1 cellular context compared by ENCODE assay signal in the genomic region with DNA sequence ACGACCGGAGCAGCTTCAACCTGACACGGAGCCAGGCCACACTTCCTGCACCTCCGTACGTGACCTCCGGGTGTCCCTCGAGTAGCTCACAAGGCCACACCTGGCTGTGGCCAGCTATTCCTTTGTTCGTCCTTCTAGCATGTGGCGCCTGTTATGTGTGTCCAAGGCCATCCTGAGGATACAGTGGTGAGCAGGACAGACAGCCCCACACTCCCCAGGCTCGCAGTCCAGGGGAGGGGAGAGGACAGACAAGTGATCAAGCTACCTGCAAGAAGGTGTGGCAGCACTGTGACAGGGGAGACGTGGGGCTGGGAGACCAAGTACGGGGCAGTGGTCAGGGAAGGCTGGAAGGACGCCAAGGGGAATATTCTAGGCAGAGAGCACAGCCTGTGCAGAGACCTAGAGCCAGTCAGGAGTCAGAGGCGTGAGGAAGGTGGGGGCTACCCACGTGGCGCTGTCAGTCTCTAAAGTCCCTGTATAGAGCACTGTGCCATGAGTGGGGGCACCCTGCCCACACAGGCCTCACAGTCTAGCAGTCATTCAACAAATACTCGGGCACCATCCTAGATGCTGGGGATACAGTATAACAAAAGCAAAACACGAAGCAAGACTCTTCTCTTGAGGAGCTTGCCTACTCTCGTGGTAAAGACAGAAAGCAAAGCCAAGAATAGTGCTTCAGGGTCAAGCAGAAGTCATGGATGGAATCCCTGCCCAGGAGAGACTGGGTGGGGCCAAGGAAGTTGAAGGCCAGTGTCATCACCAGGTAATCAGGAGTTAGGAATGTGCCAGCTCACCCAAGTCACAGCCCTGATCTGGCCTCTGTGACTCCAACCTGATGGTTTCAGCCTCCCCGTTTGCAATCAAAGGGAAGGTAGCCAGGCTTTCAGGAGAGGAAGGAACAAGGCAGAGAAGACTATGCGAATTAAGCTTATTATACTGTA.
TF ChIP-seq lines count a peak whose summit lies in the region.

No MANE protein-coding gene starts in this region.

TF ChIP-seq in K562, 482 proteins besides CTCF, POLR2A, EP300 and RAD21 (continued from another document):
- TF ChIP-seq POLR2AphosphoS5 (IDR thresholded peaks at IDR 0.05; ENCODE audit: control insufficient read depth, insufficient read depth, low read depth, low read length) (no peak), MCM7 (IDR thresholded peaks at IDR 0.05) (no peak), SNIP1 (IDR thresholded peaks at IDR 0.05; ENCODE audit: low read depth) (no peak), NFRKB (IDR thresholded peaks at IDR 0.05; ENCODE audit: low read depth) (no peak), ZNF766 (CRISPR knock-in tag; conservative IDR thresholded peaks at IDR 0.05) (no peak; the same call in 1 of the 2 replicates), TEAD1 (CRISPR knock-in tag; IDR thresholded peaks at IDR 0.05) (0 out of 4 replicates have a peak, but pooled peaks of 1 of the 2 experiments have one; percentile 28), MTF1 (CRISPR knock-in tag; IDR thresholded peaks at IDR 0.05; ENCODE audit: borderline replicate concordance) (no peak), NCOA2 (IDR thresholded peaks at IDR 0.05; ENCODE audit: partially characterized antibody in 2 of 2) (no peak), MCM2 (IDR thresholded peaks at IDR 0.05; ENCODE audit: low read depth) (no peak), TBP (optimal IDR thresholded peaks at IDR 0.05; ENCODE audit: low read depth, low read length) (no peak), HDAC2 (IDR thresholded peaks at IDR 0.05) (no peak), RBM25 (IDR thresholded peaks at IDR 0.05; ENCODE audit: low read depth, low read length, severe bottlenecking) (no peak), ZNF134 (CRISPR knock-in tag; conservative IDR thresholded peaks at IDR 0.05) (no peak), NFIC (IDR thresholded peaks at IDR 0.05) (peak; percentile 75), ZNF707 (CRISPR knock-in tag; conservative IDR thresholded peaks at IDR 0.05) (no peak), POLR3A (IDR thresholded peaks at IDR 0.05; ENCODE audit: borderline replicate concordance, extremely low read depth, insufficient read depth, insufficient read length) (no peak), CREBBP (IDR thresholded peaks at IDR 0.05; ENCODE audit: low read depth, low read length) (no peak), ZNF695 (CRISPR knock-in tag; IDR thresholded peaks at IDR 0.05) (no peak), HNRNPH1 (optimal IDR thresholded peaks at IDR 0.05; ENCODE audit: low read depth, low read length) (no peak), CBFA2T3 (IDR thresholded peaks at IDR 0.05) (no peak), TARDBP (IDR thresholded peaks at IDR 0.05) (no peak), IFI16 (CRISPR knock-in tag; IDR thresholded peaks at IDR 0.05) (no peak), MTA1 (IDR thresholded peaks at IDR 0.05; ENCODE audit: borderline replicate concordance) (no peak), YY1 (IDR thresholded peaks at IDR 0.05; ENCODE audit: borderline replicate concordance in 1 of 3, control insufficient read depth in 1 of 3, extremely low read depth in 1 of 3, insufficient read depth in 3 of 3, insufficient read length in 1 of 3, insufficient replicate concordance in 2 of 3, low read depth in 1 of 3, low read length in 2 of 3) (no peak)
- TF ChIP-seq, protein P1, sequence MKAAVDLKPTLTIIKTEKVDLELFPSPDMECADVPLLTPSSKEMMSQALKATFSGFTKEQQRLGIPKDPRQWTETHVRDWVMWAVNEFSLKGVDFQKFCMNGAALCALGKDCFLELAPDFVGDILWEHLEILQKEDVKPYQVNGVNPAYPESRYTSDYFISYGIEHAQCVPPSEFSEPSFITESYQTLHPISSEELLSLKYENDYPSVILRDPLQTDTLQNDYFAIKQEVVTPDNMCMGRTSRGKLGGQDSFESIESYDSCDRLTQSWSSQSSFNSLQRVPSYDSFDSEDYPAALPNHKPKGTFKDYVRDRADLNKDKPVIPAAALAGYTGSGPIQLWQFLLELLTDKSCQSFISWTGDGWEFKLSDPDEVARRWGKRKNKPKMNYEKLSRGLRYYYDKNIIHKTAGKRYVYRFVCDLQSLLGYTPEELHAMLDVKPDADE (conservative IDR thresholded peaks at IDR 0.05; ENCODE audit: control insufficient read depth, low read depth, low read length) = no peak
- TF ChIP-seq, protein P2, sequence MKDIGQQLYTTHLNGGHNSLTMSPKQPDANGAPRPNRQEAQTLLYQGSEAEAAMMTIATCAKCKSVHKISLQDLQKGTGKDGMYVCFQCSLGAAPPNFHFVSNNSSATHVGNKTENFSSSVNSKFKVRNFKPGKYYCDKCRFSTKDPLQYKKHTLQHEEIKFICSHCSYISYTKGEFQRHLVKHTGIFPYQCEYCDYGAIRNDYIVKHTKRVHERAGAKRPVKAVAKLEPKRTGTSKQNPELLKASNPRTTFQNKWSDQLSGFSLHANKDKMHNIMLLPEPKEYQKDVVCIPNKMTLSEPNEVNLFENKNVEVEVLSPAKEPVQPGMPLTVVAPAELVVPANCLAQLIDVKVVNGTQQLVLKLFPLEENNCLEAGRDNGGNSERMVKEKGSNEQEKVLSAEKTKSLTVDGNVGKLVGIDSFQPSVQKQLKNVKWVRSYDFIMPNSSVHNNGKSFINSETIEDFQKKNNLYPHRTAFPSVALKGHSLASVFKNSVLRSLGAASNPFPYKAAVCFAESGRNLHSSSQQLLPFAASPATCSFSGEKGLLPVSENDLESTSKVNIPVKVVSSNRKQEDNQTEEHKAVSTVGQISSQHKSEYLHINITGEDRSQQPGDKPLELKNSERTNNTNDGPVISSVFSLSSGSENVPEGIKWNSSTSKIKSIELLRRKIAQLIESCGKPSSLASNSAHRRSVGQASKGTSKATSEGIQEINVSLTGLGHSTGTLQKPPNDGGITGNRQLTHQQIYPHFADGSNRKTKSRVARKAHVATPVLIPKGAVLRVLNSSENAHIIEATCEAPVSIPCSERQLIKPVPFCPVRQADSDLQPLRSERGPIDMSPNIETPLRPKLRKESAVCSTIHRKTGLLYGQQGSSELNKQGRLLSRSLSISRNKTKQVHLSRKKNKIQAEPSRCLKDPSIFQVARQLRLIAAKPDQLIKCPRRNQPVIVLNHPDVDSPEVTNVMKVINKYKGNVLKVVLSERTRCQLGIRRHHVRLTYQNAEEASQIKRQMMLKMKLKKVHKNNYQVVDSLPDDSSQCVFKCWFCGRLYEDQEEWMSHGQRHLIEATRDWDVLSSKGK (CRISPR knock-in tag; IDR thresholded peaks at IDR 0.05) = no peak
- TF ChIP-seq, protein P3, sequence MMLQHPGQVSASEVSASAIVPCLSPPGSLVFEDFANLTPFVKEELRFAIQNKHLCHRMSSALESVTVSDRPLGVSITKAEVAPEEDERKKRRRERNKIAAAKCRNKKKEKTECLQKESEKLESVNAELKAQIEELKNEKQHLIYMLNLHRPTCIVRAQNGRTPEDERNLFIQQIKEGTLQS (IDR thresholded peaks at IDR 0.05) = no peak
- TF ChIP-seq, protein P3 (CRISPR knock-in tag; conservative IDR thresholded peaks at IDR 0.05) = no peak
- TF ChIP-seq, protein P4, sequence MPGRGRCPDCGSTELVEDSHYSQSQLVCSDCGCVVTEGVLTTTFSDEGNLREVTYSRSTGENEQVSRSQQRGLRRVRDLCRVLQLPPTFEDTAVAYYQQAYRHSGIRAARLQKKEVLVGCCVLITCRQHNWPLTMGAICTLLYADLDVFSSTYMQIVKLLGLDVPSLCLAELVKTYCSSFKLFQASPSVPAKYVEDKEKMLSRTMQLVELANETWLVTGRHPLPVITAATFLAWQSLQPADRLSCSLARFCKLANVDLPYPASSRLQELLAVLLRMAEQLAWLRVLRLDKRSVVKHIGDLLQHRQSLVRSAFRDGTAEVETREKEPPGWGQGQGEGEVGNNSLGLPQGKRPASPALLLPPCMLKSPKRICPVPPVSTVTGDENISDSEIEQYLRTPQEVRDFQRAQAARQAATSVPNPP (IDR thresholded peaks at IDR 0.05; ENCODE audit: borderline replicate concordance, insufficient read depth, insufficient read length) = no peak
- TF ChIP-seq, protein P5, sequence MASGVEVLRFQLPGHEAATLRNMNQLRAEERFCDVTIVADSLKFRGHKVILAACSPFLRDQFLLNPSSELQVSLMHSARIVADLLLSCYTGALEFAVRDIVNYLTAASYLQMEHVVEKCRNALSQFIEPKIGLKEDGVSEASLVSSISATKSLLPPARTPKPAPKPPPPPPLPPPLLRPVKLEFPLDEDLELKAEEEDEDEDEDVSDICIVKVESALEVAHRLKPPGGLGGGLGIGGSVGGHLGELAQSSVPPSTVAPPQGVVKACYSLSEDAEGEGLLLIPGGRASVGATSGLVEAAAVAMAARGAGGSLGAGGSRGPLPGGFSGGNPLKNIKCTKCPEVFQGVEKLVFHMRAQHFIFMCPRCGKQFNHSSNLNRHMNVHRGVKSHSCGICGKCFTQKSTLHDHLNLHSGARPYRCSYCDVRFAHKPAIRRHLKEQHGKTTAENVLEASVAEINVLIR (CRISPR knock-in tag; IDR thresholded peaks at IDR 0.05) = no peak
- TF ChIP-seq, protein P6, sequence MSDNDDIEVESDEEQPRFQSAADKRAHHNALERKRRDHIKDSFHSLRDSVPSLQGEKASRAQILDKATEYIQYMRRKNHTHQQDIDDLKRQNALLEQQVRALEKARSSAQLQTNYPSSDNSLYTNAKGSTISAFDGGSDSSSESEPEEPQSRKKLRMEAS (CRISPR knock-in tag; IDR thresholded peaks at IDR 0.05) = peak; percentile 72
TF ChIP-seq in K562: peak in this region for 10.
